1 cellular context compared by ENCODE assay signal in genomic region chr7:36625247-36625646, GRCh38.
TF ChIP-seq lines count a peak whose summit lies in the region.

No MANE protein-coding gene starts in this region.

TF ChIP-seq in HepG2, 621 proteins besides CTCF, POLR2A, EP300 and RAD21 (continued from another document):
- TF ChIP-seq MTERF4 (CRISPR knock-in tag; IDR thresholded peaks at IDR 0.05) (no peak), ZNF563 (CRISPR knock-in tag; IDR thresholded peaks at IDR 0.05) (no peak), ZNF570 (CRISPR knock-in tag; IDR thresholded peaks at IDR 0.05; ENCODE audit: borderline replicate concordance) (no peak), FIP1L1 (IDR thresholded peaks at IDR 0.05; ENCODE audit: borderline replicate concordance, insufficient read depth, low read depth, low read length) (no peak)
